ENCODE assay signal across 1 cellular context in genomic region chr17:13017623-13018462, GRCh38.
TF ChIP-seq lines count a peak whose summit lies in the region.

A gene with protein sequence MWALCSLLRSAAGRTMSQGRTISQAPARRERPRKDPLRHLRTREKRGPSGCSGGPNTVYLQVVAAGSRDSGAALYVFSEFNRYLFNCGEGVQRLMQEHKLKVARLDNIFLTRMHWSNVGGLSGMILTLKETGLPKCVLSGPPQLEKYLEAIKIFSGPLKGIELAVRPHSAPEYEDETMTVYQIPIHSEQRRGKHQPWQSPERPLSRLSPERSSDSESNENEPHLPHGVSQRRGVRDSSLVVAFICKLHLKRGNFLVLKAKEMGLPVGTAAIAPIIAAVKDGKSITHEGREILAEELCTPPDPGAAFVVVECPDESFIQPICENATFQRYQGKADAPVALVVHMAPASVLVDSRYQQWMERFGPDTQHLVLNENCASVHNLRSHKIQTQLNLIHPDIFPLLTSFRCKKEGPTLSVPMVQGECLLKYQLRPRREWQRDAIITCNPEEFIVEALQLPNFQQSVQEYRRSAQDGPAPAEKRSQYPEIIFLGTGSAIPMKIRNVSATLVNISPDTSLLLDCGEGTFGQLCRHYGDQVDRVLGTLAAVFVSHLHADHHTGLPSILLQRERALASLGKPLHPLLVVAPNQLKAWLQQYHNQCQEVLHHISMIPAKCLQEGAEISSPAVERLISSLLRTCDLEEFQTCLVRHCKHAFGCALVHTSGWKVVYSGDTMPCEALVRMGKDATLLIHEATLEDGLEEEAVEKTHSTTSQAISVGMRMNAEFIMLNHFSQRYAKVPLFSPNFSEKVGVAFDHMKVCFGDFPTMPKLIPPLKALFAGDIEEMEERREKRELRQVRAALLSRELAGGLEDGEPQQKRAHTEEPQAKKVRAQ (minus strand): TSS chr17:13018027. CDS start chr17:13017947, 80 bp downstream.

TF ChIP-seq in K562, 482 proteins besides CTCF, POLR2A, EP300 and RAD21 (continued from another document and continues in another):
- TF ChIP-seq NRF1 (conservative IDR thresholded peaks at IDR 0.05 in 1 of 2, IDR thresholded peaks at IDR 0.05 in 1 of 2) (peak; percentile 87 to 89), MED1 (CRISPR knock-in tag; IDR thresholded peaks at IDR 0.05; ENCODE audit: borderline replicate concordance) (no peak), NFIC (IDR thresholded peaks at IDR 0.05) (peak; percentile 53), PYGO2 (tag; IDR thresholded peaks at IDR 0.05) (no peak), CXXC5 (CRISPR knock-in tag; IDR thresholded peaks at IDR 0.05) (peak; percentile 96), SPI1 (IDR thresholded peaks at IDR 0.05; ENCODE audit: borderline replicate concordance, low read depth, low read length) (no peak), PHTF2 (CRISPR knock-in tag; IDR thresholded peaks at IDR 0.05) (no peak), CC2D1A (IDR thresholded peaks at IDR 0.05) (no peak), KDM2B (CRISPR knock-in tag; IDR thresholded peaks at IDR 0.05) (no peak), MTA3 (IDR thresholded peaks at IDR 0.05; ENCODE audit: borderline replicate concordance) (peak; percentile 43; the same call in 1 of the 2 replicates), TRIM24 (IDR thresholded peaks at IDR 0.05) (no peak), RBM25 (IDR thresholded peaks at IDR 0.05; ENCODE audit: low read depth, low read length, severe bottlenecking) (peak; percentile 93), PHF20 (IDR thresholded peaks at IDR 0.05; ENCODE audit: partially characterized antibody) (peak; percentile 49), CBFA2T2 (conservative IDR thresholded peaks at IDR 0.05) (peak; percentile 42), POLR3G (IDR thresholded peaks at IDR 0.05; ENCODE audit: extremely low read depth, insufficient read length, insufficient replicate concordance) (no peak), TBP (optimal IDR thresholded peaks at IDR 0.05; ENCODE audit: low read depth, low read length) (peak; percentile 74), DPF2 (IDR thresholded peaks at IDR 0.05) (peak; percentile 87), KDM5B (IDR thresholded peaks at IDR 0.05; ENCODE audit: insufficient replicate concordance, low read depth, low read length) (peak; percentile 96), AFF1 (IDR thresholded peaks at IDR 0.05; ENCODE audit: low read depth in 1 of 2, partially characterized antibody in 2 of 2) (peak in 1 of 2 experiments; percentile 22), PHF21A (IDR thresholded peaks at IDR 0.05; ENCODE audit: borderline replicate concordance, low read depth) (no peak), ARID3A (IDR thresholded peaks at IDR 0.05; ENCODE audit: borderline replicate concordance, low read depth, low read length) (no peak), CCAR2 (IDR thresholded peaks at IDR 0.05; ENCODE audit: low read depth, low read length) (no peak), HNRNPLL (IDR thresholded peaks at IDR 0.05; ENCODE audit: low read depth, low read length, poor library complexity, severe bottlenecking) (peak; percentile 74), SOX6 (IDR thresholded peaks at IDR 0.05) (peak; percentile 44; the same call in 1 of the 2 replicates), ZFX (CRISPR knock-in tag; IDR thresholded peaks at IDR 0.05) (peak; percentile 37), SLC30A9 (CRISPR knock-in tag; IDR thresholded peaks at IDR 0.05) (no peak), PHB (CRISPR knock-in tag; IDR thresholded peaks at IDR 0.05) (no peak), POLR2B (IDR thresholded peaks at IDR 0.05; ENCODE audit: low read depth, partially characterized antibody) (peak; percentile 73), DDX20 (tag; IDR thresholded peaks at IDR 0.05; ENCODE audit: low read depth) (no peak), PRMT5 (CRISPR knock-in tag; IDR thresholded peaks at IDR 0.05) (no peak), NBN (IDR thresholded peaks at IDR 0.05; ENCODE audit: low read depth) (0 out of 2 replicates have a peak, but pooled peaks have one; percentile 68), POLR2G (IDR thresholded peaks at IDR 0.05; ENCODE audit: low read depth, low read length) (peak; percentile 92), EGR1 (conservative IDR thresholded peaks at IDR 0.05) (peak; percentile 71), ZNF263 (CRISPR knock-in tag; IDR thresholded peaks at IDR 0.05; ENCODE audit: borderline replicate concordance) (no peak), ATF7 (IDR thresholded peaks at IDR 0.05) (peak; percentile 72)
- TF ChIP-seq, protein P1, sequence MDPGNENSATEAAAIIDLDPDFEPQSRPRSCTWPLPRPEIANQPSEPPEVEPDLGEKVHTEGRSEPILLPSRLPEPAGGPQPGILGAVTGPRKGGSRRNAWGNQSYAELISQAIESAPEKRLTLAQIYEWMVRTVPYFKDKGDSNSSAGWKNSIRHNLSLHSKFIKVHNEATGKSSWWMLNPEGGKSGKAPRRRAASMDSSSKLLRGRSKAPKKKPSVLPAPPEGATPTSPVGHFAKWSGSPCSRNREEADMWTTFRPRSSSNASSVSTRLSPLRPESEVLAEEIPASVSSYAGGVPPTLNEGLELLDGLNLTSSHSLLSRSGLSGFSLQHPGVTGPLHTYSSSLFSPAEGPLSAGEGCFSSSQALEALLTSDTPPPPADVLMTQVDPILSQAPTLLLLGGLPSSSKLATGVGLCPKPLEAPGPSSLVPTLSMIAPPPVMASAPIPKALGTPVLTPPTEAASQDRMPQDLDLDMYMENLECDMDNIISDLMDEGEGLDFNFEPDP (CRISPR knock-in tag; IDR thresholded peaks at IDR 0.05): no peak
- TF ChIP-seq, protein P2, sequence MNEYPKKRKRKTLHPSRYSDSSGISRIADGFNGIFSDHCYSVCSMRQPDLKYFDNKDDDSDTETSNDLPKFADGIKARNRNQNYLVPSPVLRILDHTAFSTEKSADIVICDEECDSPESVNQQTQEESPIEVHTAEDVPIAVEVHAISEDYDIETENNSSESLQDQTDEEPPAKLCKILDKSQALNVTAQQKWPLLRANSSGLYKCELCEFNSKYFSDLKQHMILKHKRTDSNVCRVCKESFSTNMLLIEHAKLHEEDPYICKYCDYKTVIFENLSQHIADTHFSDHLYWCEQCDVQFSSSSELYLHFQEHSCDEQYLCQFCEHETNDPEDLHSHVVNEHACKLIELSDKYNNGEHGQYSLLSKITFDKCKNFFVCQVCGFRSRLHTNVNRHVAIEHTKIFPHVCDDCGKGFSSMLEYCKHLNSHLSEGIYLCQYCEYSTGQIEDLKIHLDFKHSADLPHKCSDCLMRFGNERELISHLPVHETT (CRISPR knock-in tag; conservative IDR thresholded peaks at IDR 0.05 in 1 of 2, IDR thresholded peaks at IDR 0.05 in 1 of 2): peak in 1 of 2 experiments; percentile 62; a peak in 1 of 4 replicates
- TF ChIP-seq, protein P3, sequence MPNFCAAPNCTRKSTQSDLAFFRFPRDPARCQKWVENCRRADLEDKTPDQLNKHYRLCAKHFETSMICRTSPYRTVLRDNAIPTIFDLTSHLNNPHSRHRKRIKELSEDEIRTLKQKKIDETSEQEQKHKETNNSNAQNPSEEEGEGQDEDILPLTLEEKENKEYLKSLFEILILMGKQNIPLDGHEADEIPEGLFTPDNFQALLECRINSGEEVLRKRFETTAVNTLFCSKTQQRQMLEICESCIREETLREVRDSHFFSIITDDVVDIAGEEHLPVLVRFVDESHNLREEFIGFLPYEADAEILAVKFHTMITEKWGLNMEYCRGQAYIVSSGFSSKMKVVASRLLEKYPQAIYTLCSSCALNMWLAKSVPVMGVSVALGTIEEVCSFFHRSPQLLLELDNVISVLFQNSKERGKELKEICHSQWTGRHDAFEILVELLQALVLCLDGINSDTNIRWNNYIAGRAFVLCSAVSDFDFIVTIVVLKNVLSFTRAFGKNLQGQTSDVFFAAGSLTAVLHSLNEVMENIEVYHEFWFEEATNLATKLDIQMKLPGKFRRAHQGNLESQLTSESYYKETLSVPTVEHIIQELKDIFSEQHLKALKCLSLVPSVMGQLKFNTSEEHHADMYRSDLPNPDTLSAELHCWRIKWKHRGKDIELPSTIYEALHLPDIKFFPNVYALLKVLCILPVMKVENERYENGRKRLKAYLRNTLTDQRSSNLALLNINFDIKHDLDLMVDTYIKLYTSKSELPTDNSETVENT (CRISPR knock-in tag; IDR thresholded peaks at IDR 0.05): 0 out of 2 replicates have a peak, but pooled peaks have one; percentile 14
- TF ChIP-seq, protein P4, sequence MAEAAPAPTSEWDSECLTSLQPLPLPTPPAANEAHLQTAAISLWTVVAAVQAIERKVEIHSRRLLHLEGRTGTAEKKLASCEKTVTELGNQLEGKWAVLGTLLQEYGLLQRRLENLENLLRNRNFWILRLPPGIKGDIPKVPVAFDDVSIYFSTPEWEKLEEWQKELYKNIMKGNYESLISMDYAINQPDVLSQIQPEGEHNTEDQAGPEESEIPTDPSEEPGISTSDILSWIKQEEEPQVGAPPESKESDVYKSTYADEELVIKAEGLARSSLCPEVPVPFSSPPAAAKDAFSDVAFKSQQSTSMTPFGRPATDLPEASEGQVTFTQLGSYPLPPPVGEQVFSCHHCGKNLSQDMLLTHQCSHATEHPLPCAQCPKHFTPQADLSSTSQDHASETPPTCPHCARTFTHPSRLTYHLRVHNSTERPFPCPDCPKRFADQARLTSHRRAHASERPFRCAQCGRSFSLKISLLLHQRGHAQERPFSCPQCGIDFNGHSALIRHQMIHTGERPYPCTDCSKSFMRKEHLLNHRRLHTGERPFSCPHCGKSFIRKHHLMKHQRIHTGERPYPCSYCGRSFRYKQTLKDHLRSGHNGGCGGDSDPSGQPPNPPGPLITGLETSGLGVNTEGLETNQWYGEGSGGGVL (CRISPR knock-in tag; IDR thresholded peaks at IDR 0.05): no peak
